ENCODE assay signal across 1 cellular context in the genomic region with DNA sequence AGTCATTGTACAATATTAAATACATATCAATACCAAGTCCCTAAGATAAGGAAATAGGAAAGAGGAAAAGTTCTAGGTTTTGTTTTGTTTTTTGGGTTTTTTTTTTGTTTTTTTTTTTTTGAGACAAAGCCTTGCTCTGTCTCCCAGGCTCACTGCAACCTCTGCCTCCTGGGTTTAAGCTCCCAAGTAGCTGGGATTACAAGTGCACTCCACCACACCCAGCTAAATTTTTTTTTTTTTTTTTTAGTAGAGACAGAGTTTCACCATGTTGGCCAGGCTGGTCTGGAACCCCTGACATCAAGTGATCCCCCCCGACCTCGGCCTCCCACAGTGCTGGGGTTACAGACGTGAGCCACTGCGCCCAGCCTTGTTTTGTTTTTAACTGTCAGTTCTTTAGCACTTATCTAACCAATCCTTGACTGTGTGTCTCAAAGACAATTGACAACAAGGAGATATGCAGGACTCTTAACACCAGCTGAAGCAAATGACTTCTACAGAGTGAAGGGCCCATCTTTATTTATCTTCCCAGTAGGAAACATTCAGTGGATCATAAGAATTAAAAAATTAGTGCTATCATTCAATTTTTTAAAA.
TF ChIP-seq lines count a peak whose summit lies in the region.

No MANE protein-coding gene starts in this region.

TF ChIP-seq in K562, 482 proteins besides CTCF, POLR2A, EP300 and RAD21 (continues in another document):
- TF ChIP-seq ZFP36 (IDR thresholded peaks at IDR 0.05; ENCODE audit: low read depth, low read length, partially characterized antibody) (no peak), CREB1 (IDR thresholded peaks at IDR 0.05) (no peak), CREB1 (CRISPR knock-in tag; IDR thresholded peaks at IDR 0.05) (no peak), LEF1 (IDR thresholded peaks at IDR 0.05) (no peak), SRSF3 (IDR thresholded peaks at IDR 0.05; ENCODE audit: insufficient read depth, low read length) (no peak), ZNF140 (CRISPR knock-in tag; IDR thresholded peaks at IDR 0.05) (no peak), POLR2AphosphoS5 (IDR thresholded peaks at IDR 0.05; ENCODE audit: control insufficient read depth, insufficient read depth, low read depth, low read length) (no peak), MEIS2 (IDR thresholded peaks at IDR 0.05; ENCODE audit: partially characterized antibody) (peak; percentile 26), HNRNPUL1 (IDR thresholded peaks at IDR 0.05; ENCODE audit: low read length) (no peak), SMARCA4 (IDR thresholded peaks at IDR 0.05) (peak; percentile 64), TARDBP (IDR thresholded peaks at IDR 0.05) (no peak), ZC3H8 (IDR thresholded peaks at IDR 0.05) (no peak), LARP7 (IDR thresholded peaks at IDR 0.05) (peak; percentile 17; the same call in 1 of the 2 replicates), IRF2 (CRISPR knock-in tag; IDR thresholded peaks at IDR 0.05) (no peak), CHCHD3 (CRISPR knock-in tag; IDR thresholded peaks at IDR 0.05) (no peak), MTA3 (IDR thresholded peaks at IDR 0.05; ENCODE audit: borderline replicate concordance) (no peak), ATF2 (CRISPR knock-in tag; IDR thresholded peaks at IDR 0.05) (no peak), REST (CRISPR knock-in tag; IDR thresholded peaks at IDR 0.05; ENCODE audit: low read depth) (no peak), SAP30 (IDR thresholded peaks at IDR 0.05; ENCODE audit: borderline replicate concordance, insufficient read depth, low read depth, low read length, poor library complexity, severe bottlenecking) (no peak), BRCA1 (IDR thresholded peaks at IDR 0.05) (no peak), BRCA1 (CRISPR knock-in tag; IDR thresholded peaks at IDR 0.05) (no peak), CXXC5 (CRISPR knock-in tag; IDR thresholded peaks at IDR 0.05) (0 out of 2 replicates have a peak, but pooled peaks have one; percentile 12), CBFA2T2 (conservative IDR thresholded peaks at IDR 0.05) (peak; percentile 52), PKNOX1 (IDR thresholded peaks at IDR 0.05) (peak; percentile 38; the same call in 1 of the 2 replicates), SIN3B (IDR thresholded peaks at IDR 0.05; ENCODE audit: low read depth) (no peak), SOX6 (IDR thresholded peaks at IDR 0.05) (peak; percentile 55; the same call in 1 of the 2 replicates), HDAC8 (tag; IDR thresholded peaks at IDR 0.05) (no peak)
- TF ChIP-seq, protein P1, sequence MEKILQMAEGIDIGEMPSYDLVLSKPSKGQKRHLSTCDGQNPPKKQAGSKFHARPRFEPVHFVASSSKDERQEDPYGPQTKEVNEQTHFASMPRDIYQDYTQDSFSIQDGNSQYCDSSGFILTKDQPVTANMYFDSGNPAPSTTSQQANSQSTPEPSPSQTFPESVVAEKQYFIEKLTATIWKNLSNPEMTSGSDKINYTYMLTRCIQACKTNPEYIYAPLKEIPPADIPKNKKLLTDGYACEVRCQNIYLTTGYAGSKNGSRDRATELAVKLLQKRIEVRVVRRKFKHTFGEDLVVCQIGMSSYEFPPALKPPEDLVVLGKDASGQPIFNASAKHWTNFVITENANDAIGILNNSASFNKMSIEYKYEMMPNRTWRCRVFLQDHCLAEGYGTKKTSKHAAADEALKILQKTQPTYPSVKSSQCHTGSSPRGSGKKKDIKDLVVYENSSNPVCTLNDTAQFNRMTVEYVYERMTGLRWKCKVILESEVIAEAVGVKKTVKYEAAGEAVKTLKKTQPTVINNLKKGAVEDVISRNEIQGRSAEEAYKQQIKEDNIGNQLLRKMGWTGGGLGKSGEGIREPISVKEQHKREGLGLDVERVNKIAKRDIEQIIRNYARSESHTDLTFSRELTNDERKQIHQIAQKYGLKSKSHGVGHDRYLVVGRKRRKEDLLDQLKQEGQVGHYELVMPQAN (IDR thresholded peaks at IDR 0.05; ENCODE audit: borderline replicate concordance) = no peak
- TF ChIP-seq, protein P2, sequence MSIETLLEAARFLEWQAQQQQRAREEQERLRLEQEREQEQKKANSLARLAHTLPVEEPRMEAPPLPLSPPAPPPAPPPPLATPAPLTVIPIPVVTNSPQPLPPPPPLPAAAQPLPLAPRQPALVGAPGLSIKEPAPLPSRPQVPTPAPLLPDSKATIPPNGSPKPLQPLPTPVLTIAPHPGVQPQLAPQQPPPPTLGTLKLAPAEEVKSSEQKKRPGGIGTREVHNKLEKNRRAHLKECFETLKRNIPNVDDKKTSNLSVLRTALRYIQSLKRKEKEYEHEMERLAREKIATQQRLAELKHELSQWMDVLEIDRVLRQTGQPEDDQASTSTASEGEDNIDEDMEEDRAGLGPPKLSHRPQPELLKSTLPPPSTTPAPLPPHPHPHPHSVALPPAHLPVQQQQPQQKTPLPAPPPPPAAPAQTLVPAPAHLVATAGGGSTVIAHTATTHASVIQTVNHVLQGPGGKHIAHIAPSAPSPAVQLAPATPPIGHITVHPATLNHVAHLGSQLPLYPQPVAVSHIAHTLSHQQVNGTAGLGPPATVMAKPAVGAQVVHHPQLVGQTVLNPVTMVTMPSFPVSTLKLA (conservative IDR thresholded peaks at IDR 0.05) = no peak
- TF ChIP-seq, protein P3, sequence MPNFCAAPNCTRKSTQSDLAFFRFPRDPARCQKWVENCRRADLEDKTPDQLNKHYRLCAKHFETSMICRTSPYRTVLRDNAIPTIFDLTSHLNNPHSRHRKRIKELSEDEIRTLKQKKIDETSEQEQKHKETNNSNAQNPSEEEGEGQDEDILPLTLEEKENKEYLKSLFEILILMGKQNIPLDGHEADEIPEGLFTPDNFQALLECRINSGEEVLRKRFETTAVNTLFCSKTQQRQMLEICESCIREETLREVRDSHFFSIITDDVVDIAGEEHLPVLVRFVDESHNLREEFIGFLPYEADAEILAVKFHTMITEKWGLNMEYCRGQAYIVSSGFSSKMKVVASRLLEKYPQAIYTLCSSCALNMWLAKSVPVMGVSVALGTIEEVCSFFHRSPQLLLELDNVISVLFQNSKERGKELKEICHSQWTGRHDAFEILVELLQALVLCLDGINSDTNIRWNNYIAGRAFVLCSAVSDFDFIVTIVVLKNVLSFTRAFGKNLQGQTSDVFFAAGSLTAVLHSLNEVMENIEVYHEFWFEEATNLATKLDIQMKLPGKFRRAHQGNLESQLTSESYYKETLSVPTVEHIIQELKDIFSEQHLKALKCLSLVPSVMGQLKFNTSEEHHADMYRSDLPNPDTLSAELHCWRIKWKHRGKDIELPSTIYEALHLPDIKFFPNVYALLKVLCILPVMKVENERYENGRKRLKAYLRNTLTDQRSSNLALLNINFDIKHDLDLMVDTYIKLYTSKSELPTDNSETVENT (CRISPR knock-in tag; IDR thresholded peaks at IDR 0.05) = no peak
- TF ChIP-seq, protein P4, sequence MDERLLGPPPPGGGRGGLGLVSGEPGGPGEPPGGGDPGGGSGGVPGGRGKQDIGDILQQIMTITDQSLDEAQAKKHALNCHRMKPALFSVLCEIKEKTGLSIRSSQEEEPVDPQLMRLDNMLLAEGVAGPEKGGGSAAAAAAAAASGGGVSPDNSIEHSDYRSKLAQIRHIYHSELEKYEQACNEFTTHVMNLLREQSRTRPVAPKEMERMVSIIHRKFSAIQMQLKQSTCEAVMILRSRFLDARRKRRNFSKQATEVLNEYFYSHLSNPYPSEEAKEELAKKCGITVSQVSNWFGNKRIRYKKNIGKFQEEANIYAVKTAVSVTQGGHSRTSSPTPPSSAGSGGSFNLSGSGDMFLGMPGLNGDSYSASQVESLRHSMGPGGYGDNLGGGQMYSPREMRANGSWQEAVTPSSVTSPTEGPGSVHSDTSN (CRISPR knock-in tag; IDR thresholded peaks at IDR 0.05; ENCODE audit: low read depth) = no peak
- TF ChIP-seq, protein P4 (tag; conservative IDR thresholded peaks at IDR 0.05; ENCODE audit: low read depth) = 0 out of 2 replicates have a peak, but pooled peaks have one; percentile 11
- TF ChIP-seq, protein P5, sequence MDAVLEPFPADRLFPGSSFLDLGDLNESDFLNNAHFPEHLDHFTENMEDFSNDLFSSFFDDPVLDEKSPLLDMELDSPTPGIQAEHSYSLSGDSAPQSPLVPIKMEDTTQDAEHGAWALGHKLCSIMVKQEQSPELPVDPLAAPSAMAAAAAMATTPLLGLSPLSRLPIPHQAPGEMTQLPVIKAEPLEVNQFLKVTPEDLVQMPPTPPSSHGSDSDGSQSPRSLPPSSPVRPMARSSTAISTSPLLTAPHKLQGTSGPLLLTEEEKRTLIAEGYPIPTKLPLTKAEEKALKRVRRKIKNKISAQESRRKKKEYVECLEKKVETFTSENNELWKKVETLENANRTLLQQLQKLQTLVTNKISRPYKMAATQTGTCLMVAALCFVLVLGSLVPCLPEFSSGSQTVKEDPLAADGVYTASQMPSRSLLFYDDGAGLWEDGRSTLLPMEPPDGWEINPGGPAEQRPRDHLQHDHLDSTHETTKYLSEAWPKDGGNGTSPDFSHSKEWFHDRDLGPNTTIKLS (IDR thresholded peaks at IDR 0.05; ENCODE audit: borderline replicate concordance, low read depth) = no peak
